ENCODE assay signal across 12 cellular contexts in the genomic region with DNA sequence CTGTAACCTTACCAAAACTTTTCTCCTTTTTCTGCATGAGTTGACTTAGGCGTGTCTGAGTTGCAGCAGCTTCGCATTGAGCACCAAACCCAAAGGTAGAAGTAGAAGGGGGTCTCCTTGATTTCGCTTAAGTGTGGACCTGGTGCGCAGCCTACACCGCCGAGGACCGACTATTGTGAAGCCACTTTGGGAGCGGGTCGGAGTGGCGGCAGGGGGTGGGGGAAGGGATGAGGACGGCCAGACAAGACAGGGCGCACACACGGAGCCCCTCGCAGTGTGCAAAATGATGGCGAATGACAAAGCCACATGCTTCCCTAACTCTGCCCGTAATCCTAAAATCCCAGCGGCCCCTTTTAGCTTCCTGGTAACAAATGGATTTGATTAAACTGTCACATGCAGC. TPM values are rescaled to one million over a fixed set of nuclear protein-coding genes. Genes with fewer than 3 reads are reported as not detected.
DNase-seq lines count a peak whose midpoint lies in the region; ATAC-seq and TF ChIP-seq lines count a peak whose summit lies in the region.
"Had no signal": no experiment of that assay in that cellular context is flagged by ENCODE, and none has a peak within 500 bp of the region (broad histone marks: within the 10 kb centered on the region; RNA-seq: fewer than 3 reads in every experiment).

No MANE protein-coding gene starts in this region.

- H3K36me3 ChIP-seq in vagina, result no peaks in the 10 kb centered on the region

- DNase-seq in NCI-H2107 treated with DMSO at 0.1 percent for 48 hours (lab: John Stamatoyannopoulos, UW; ENCODE audit: unreplicated experiment) (peak; percentile 35), NCI-H2107 (lab: John Stamatoyannopoulos, UW) (no peak), fibroblast of mammary gland (ENCODE audit: low read depth) (peak; percentile 2), nephron progenitor cell (peak; percentile 33), vagina (ENCODE audit: extremely low spot score in 2 of 2) (no peak)
- no peak for DNase-seq in activated naive CD4-positive, alpha-beta T cell treated with anti-CD3 and anti-CD28 coated beads, Interleukin-2, amount 50 U/mL, for 72 hours (ENCODE audit: low spot score in 2 of 2)
- no peak for DNase-seq in activated T-cell treated with anti-CD3 and anti-CD28 coated beads, Interleukin-2, amount 50 U/mL, for 24 hours
- DNase-seq: activated naive CD4-positive, alpha-beta T cell treated with anti-CD3 and anti-CD28 coated beads for 36 hours; NCI-H524 treated with DMSO at 0.1 percent for 48 hours had no signal

- intact Hi-C loops in vagina (cut with DNase I), result no loop called here

- H3K27ac Mint-ChIP-seq in nephron progenitor cell, result no peak overlapping the region
- H3K27ac Mint-ChIP-seq in activated naive CD4-positive, alpha-beta T cell treated with anti-CD3 and anti-CD28 coated beads, Interleukin-2, amount 50 U/mL, for 72 hours, result no peak overlapping the region
- no peak overlapping the region for H3K27ac Mint-ChIP-seq in activated T-cell treated with anti-CD3 and anti-CD28 coated beads, Interleukin-2, amount 50 U/mL, for 24 hours
- H3K27ac Mint-ChIP-seq: activated naive CD4-positive, alpha-beta T cell treated with anti-CD3 and anti-CD28 coated beads for 36 hours had no signal

- H3K36me3 Mint-ChIP-seq in nephron progenitor cell (ENCODE audit: low read depth), result no peaks in the 10 kb centered on the region
- H3K36me3 Mint-ChIP-seq in activated naive CD4-positive, alpha-beta T cell treated with anti-CD3 and anti-CD28 coated beads, Interleukin-2, amount 50 U/mL, for 72 hours, result peaks cover 5 to 19% of the 10 kb centered on the region in 2 donors
- no peaks in the 10 kb centered on the region for H3K36me3 Mint-ChIP-seq in activated T-cell treated with anti-CD3 and anti-CD28 coated beads, Interleukin-2, amount 50 U/mL, for 24 hours (ENCODE audit: low read depth)

- TF ChIP-seq POLR2A in vagina (IDR thresholded peaks at IDR 0.05), result no peak

- peak overlapping the region; percentile 82 for H3K27ac ChIP-seq in vagina
- H3K27ac ChIP-seq: A549, HL-60 had no signal

- no peaks in the 10 kb centered on the region for H3K27me3 ChIP-seq in vagina

- H3K4me1 Mint-ChIP-seq in nephron progenitor cell, result peaks cover 67% of the 10 kb centered on the region
- H3K4me1 Mint-ChIP-seq in activated T-cell treated with anti-CD3 and anti-CD28 coated beads, Interleukin-2, amount 50 U/mL, for 24 hours (ENCODE audit: low read depth), result no peaks in the 10 kb centered on the region

- no peak for TF ChIP-seq CTCF in fibroblast of mammary gland (conservative IDR thresholded peaks at IDR 0.05; ENCODE audit: control insufficient read depth, insufficient read depth, low read depth, low read length)
- no peak for TF ChIP-seq CTCF in nephron progenitor cell (IDR thresholded peaks at IDR 0.05)
- TF ChIP-seq CTCF in vagina (IDR thresholded peaks at IDR 0.05), result no peak

- no peaks in the 10 kb centered on the region for H3K9me3 Mint-ChIP-seq in nephron progenitor cell
- H3K9me3 Mint-ChIP-seq in activated naive CD4-positive, alpha-beta T cell treated with anti-CD3 and anti-CD28 coated beads, Interleukin-2, amount 50 U/mL, for 72 hours, result peaks cover 7 to 13% of the 10 kb centered on the region in 2 donors
- peaks cover 2% of the 10 kb centered on the region for H3K9me3 Mint-ChIP-seq in activated T-cell treated with anti-CD3 and anti-CD28 coated beads, Interleukin-2, amount 50 U/mL, for 24 hours
- H3K9me3 Mint-ChIP-seq: activated naive CD4-positive, alpha-beta T cell treated with anti-CD3 and anti-CD28 coated beads for 36 hours had no signal

- H3K4me1 ChIP-seq in vagina, result peaks cover 4% of the 10 kb centered on the region
- H3K4me1 ChIP-seq: A549 had no signal

- no peaks in the 10 kb centered on the region for H3K9me3 ChIP-seq in vagina
- H3K9me3 ChIP-seq: A549 had no signal

- H3K4me3 ChIP-seq in fibroblast of mammary gland (ENCODE audit: control insufficient read depth, low read depth, low read length) (no peak overlapping the region), vagina (peak overlapping the region; percentile 51 to 57)

- peak overlapping the region; percentile 92 for H3K4me3 Mint-ChIP-seq in nephron progenitor cell
- H3K4me3 Mint-ChIP-seq in activated T-cell treated with anti-CD3 and anti-CD28 coated beads, Interleukin-2, amount 50 U/mL, for 24 hours, result no peak overlapping the region
- H3K4me3 Mint-ChIP-seq: activated naive CD4-positive, alpha-beta T cell treated with anti-CD3 and anti-CD28 coated beads for 36 hours had no signal

- no peak for ATAC-seq in HG02884 (IDR thresholded peaks at IDR 0.05; ENCODE audit: unreplicated experiment)
- ATAC-seq in activated naive CD4-positive, alpha-beta T cell treated with anti-CD3 and anti-CD28 coated beads, Interleukin-2, amount 50 U/mL, for 72 hours, result no peak

- peaks cover 59% of the 10 kb centered on the region for H3K27me3 Mint-ChIP-seq in nephron progenitor cell (ENCODE audit: low read depth, poor library complexity)
- H3K27me3 Mint-ChIP-seq in activated T-cell treated with anti-CD3 and anti-CD28 coated beads, Interleukin-2, amount 50 U/mL, for 24 hours, result peaks cover 57% of the 10 kb centered on the region

RNA-seq across cellular contexts. Expression of a gene that starts 1.1 kb away (rescaled TPM):
- total RNA-seq in vagina, result 73.7 TPM
- total RNA-seq in activated naive CD4-positive, alpha-beta T cell treated with anti-CD3 and anti-CD28 coated beads, Interleukin-2, amount 50 U/mL, for 72 hours, result not detected
- total RNA-seq: activated naive CD4-positive, alpha-beta T cell treated with anti-CD3 and anti-CD28 coated beads for 36 hours had no signal

Comparison
In these comparisons a context has a peak if more than half of its experiments do, and no peak if none do; other contexts are left out.
1. DNase-seq: peak in NCI-H2107 treated with DMSO at 0.1 percent for 48 hours (single experiment), fibroblast of mammary gland (single experiment) and nephron progenitor cell (single experiment); none in NCI-H2107 (single experiment), vagina (0 of 2), activated naive CD4-positive, alpha-beta T cell treated with anti-CD3 and anti-CD28 coated beads, Interleukin-2, amount 50 U/mL, for 72 hours (0 of 2) and activated T-cell treated with anti-CD3 and anti-CD28 coated beads, Interleukin-2, amount 50 U/mL, for 24 hours (single experiment).
2. RNA of a gene that starts 1.1 kb away (total RNA-seq): 73.7 TPM in vagina (single experiment); not detected in activated naive CD4-positive, alpha-beta T cell treated with anti-CD3 and anti-CD28 coated beads, Interleukin-2, amount 50 U/mL, for 72 hours; every median in the first group is over 10 times any median in the second.